In the genomic region with DNA sequence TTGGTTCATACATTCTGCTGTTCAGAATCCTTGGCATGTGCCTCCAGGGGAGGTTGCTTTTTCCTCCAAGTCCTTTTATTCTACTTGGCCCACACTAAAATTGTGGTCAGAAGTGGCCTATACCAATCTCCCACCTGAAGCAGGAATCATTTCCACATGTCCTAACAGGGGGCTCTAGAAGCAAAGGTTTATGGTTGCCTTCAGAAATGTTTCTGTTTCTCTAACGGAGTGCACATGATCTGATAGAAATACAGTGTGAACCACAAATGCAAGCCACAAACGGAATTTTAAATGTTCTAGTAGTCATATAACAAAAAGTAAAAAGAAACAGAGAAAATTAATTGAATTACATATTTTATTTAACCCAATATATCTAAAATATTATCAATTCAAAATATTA, we compare ENCODE assay signal across 1 cellular context.
TF ChIP-seq lines count a peak whose summit lies in the region.

No MANE protein-coding gene starts in this region.

TF ChIP-seq in IMR-90, 13 proteins besides CTCF, POLR2A, EP300 and RAD21:
- TF ChIP-seq FOS (IDR thresholded peaks at IDR 0.05; ENCODE audit: low read depth, low read length) (no peak), SMC3 (IDR thresholded peaks at IDR 0.05; ENCODE audit: low read depth, low read length) (no peak), RFX5 (IDR thresholded peaks at IDR 0.05; ENCODE audit: low read depth, low read length) (no peak), MAZ (IDR thresholded peaks at IDR 0.05; ENCODE audit: borderline replicate concordance, low read depth, low read length) (no peak), CHD1 (IDR thresholded peaks at IDR 0.05; ENCODE audit: low read depth, low read length) (no peak)
- TF ChIP-seq, protein P1, sequence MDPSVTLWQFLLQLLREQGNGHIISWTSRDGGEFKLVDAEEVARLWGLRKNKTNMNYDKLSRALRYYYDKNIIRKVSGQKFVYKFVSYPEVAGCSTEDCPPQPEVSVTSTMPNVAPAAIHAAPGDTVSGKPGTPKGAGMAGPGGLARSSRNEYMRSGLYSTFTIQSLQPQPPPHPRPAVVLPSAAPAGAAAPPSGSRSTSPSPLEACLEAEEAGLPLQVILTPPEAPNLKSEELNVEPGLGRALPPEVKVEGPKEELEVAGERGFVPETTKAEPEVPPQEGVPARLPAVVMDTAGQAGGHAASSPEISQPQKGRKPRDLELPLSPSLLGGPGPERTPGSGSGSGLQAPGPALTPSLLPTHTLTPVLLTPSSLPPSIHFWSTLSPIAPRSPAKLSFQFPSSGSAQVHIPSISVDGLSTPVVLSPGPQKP (IDR thresholded peaks at IDR 0.05; ENCODE audit: borderline replicate concordance, low read depth, low read length) = no peak
- TF ChIP-seq, protein P2, sequence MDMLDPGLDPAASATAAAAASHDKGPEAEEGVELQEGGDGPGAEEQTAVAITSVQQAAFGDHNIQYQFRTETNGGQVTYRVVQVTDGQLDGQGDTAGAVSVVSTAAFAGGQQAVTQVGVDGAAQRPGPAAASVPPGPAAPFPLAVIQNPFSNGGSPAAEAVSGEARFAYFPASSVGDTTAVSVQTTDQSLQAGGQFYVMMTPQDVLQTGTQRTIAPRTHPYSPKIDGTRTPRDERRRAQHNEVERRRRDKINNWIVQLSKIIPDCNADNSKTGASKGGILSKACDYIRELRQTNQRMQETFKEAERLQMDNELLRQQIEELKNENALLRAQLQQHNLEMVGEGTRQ (IDR thresholded peaks at IDR 0.05; ENCODE audit: low read depth, low read length) = no peak
